In genomic region chr1:154430903-154431302, GRCh38 we compare ENCODE assay signal across 12 cellular contexts. TPM values are rescaled to one million over a fixed set of nuclear protein-coding genes. Genes with fewer than 3 reads are reported as not detected.
A peak's percentile ranks its signal among the peaks of the same experiment; 100 is the strongest.
DNase-seq lines count a peak whose midpoint lies in the region; ATAC-seq, FAIRE-seq and TF ChIP-seq lines count a peak whose summit lies in the region.
"Had no signal": no experiment of that assay in that cellular context is flagged by ENCODE, and none has a peak within 500 bp of the region (broad histone marks: within the 10 kb centered on the region; RNA-seq: fewer than 3 reads in every experiment).

No MANE protein-coding gene starts in this region.

- peak; percentile 32 for FAIRE-seq in H1 (lab: Jason Lieb, UNC)
- FAIRE-seq: GM12891 had no signal

- H4K5ac ChIP-seq in H1 (ENCODE audit: insufficient read length, low read depth, low read length) = no peak overlapping the region

- no peaks in the 10 kb centered on the region for H3K79me1 ChIP-seq in H1 (ENCODE audit: low read depth, low read length)

- no peak for ATAC-seq in CD4-positive, alpha-beta T cell (ENCODE audit: poor library complexity)
- ATAC-seq in GM18867 (IDR thresholded peaks at IDR 0.05; ENCODE audit: unreplicated experiment) (no peak), GM18511 (IDR thresholded peaks at IDR 0.05; ENCODE audit: unreplicated experiment) (no peak)

- no peaks in the 10 kb centered on the region for H3K36me3 ChIP-seq in H1 (ENCODE audit: control insufficient read depth in 2 of 4, insufficient read depth in 4 of 4, low read length in 3 of 4)

- H3K79me2 ChIP-seq in H1 (ENCODE audit: control insufficient read depth in 1 of 2, insufficient read depth in 2 of 2, low read length in 2 of 2) = no peaks in the 10 kb centered on the region

- H3K36me3 Mint-ChIP-seq in CD4-positive, alpha-beta T cell (ENCODE audit: low read depth) = peaks cover 87% of the 10 kb centered on the region
- H3K36me3 Mint-ChIP-seq in nephron (ENCODE audit: low read depth) = no peaks in the 10 kb centered on the region

- no peak overlapping the region for H2AFZ ChIP-seq in H1 (ENCODE audit: low read length)

- no peak overlapping the region for H2BK120ac ChIP-seq in H1 (replicated peaks; ENCODE audit: low read depth, low read length)

- 33% methylated on average over 11 of the region's 11 CpGs; no CpG with 5 or more reads in 1 of the 2 experiments for WGBS in H1 (ENCODE audit: extremely low coverage in 1 of 2, insufficient coverage in 1 of 2, insufficient read length in 1 of 2, insufficient replicate concordance in 2 of 2, low coverage in 1 of 2, low lambda C conversion rate in 2 of 2, missing lambda C conversion rate in 1 of 2), 2 experiments

- no peaks in the 10 kb centered on the region for H3K9me3 ChIP-seq in CD4-positive, alpha-beta T cell (ENCODE audit: control insufficient read depth, low read length)
- no peaks in the 10 kb centered on the region for H3K9me3 ChIP-seq in H1 (ENCODE audit: insufficient read depth in 2 of 2, low read depth in 1 of 2, low read length in 1 of 2)

- peak overlapping the region; percentile 21 for H3K27ac ChIP-seq in CD4-positive, alpha-beta T cell (ENCODE audit: low read depth, low read length)
- H3K27ac ChIP-seq in H1 (ENCODE audit: low read depth, low read length) (no peak overlapping the region), dorsolateral prefrontal cortex (peak overlapping the region in 5 of 59 donors; percentile 0 to 63 (median 12))

- no peak overlapping the region for H3K56ac ChIP-seq in H1 (replicated peaks; ENCODE audit: insufficient read length, low read depth, low read length)

- no peaks in the 10 kb centered on the region for H3K9me3 Mint-ChIP-seq in CD4-positive, alpha-beta T cell
- H3K9me3 Mint-ChIP-seq in nephron = no peaks in the 10 kb centered on the region
- H3K9me3 Mint-ChIP-seq: T-helper 1 cell treated with Interleukin-12 subunit alpha and Interleukin-12 subunit beta and Interleukin-4 antibody, amounts not matched to agents 30 μg/mL and 1 μg/mL, for 36 hours had no signal

- H3K4me3 ChIP-seq in H1 (ENCODE audit: extremely low read depth in 1 of 4, insufficient read depth in 2 of 4, low read depth in 3 of 4, low read length in 4 of 4) = 0 out of 8 replicates have a peak overlapping the region, but pooled peaks of 1 of the 4 experiments have one; percentile 10
- no peak overlapping the region for H3K4me3 ChIP-seq in dorsolateral prefrontal cortex

- TF ChIP-seq CTCF in CD4-positive, alpha-beta T cell (IDR thresholded peaks at IDR 0.05) = no peak
- TF ChIP-seq CTCF in H1 (IDR thresholded peaks at IDR 0.05; ENCODE audit: control extremely low read depth in 1 of 3, insufficient read depth in 1 of 3, low read depth in 1 of 3, low read length in 3 of 3) = no peak
- no peak for TF ChIP-seq CTCF in nephron (IDR thresholded peaks at IDR 0.05; ENCODE audit: unreplicated experiment in 3 of 3)
- no peak for TF ChIP-seq CTCF in dorsolateral prefrontal cortex (IDR thresholded peaks at IDR 0.05 in 54 of 56, conservative IDR thresholded peaks at IDR 0.05 in 2 of 56; ENCODE audit: low read depth in 1 of 56, partially characterized antibody in 56 of 56)

- peak overlapping the region; percentile 18 to 20; a peak in 2 of 4 replicates for H3K4me2 ChIP-seq in H1 (ENCODE audit: insufficient read depth in 1 of 2, low read depth in 2 of 2, low read length in 2 of 2)

- no peak overlapping the region; the same call in 1 of the 2 replicates for H2BK20ac ChIP-seq in H1 (ENCODE audit: low read length)

- no peak overlapping the region for H2BK12ac ChIP-seq in H1 (ENCODE audit: low read depth, low read length)

- no peak overlapping the region for H3K9ac ChIP-seq in H1 (replicated peaks in 1 of 4; ENCODE audit: extremely low read depth in 1 of 4, low read depth in 3 of 4, low read length in 3 of 4)

- TF ChIP-seq RAD21 in H1 (IDR thresholded peaks at IDR 0.05 in 1 of 2, conservative IDR thresholded peaks at IDR 0.05 in 1 of 2; ENCODE audit: low read depth in 2 of 2, low read length in 2 of 2) = no peak

- DNase-seq in CD4-positive, alpha-beta T cell = no peak
- DNase-seq in NCI-H526 (lab: John Stamatoyannopoulos, UW) (peak; percentile 96 to 99), H1 (ENCODE audit: low read depth in 1 of 2, low spot score in 2 of 2) (no peak), dorsolateral prefrontal cortex (no peak), NCI-H1417 (lab: John Stamatoyannopoulos, UW) (no peak)
- DNase-seq: Kasumi-1, NCI-H524 had no signal

- no peaks in the 10 kb centered on the region for H4K20me1 ChIP-seq in H1 (replicated peaks in 1 of 2; ENCODE audit: control insufficient read depth in 1 of 2, insufficient read depth in 2 of 2, low read length in 2 of 2)

- intact Hi-C loops in CD4-positive, alpha-beta T cell (cut with DNase I, micrococcal nuclease) = no loop called here
- intact Hi-C loops in dorsolateral prefrontal cortex (cut with DNase I) = no loop called here

- no peak overlapping the region for H2BK5ac ChIP-seq in H1 (ENCODE audit: low read depth, low read length)

- H3K4me1 Mint-ChIP-seq in CD4-positive, alpha-beta T cell (ENCODE audit: low read depth) = peaks cover 61% of the 10 kb centered on the region
- peaks cover 47% of the 10 kb centered on the region for H3K4me1 Mint-ChIP-seq in nephron

- no peak overlapping the region for H3K14ac ChIP-seq in H1 (ENCODE audit: insufficient read length)

- H3K23ac ChIP-seq in H1 (ENCODE audit: insufficient read length) = no peak overlapping the region

- no peak overlapping the region for H4K91ac ChIP-seq in H1 (replicated peaks; ENCODE audit: insufficient read length, low read length)

- H2AK5ac ChIP-seq in H1 (ENCODE audit: low read depth, low read length) = no peak overlapping the region

- H3K4me1 ChIP-seq in H1 (replicated peaks in 1 of 4; ENCODE audit: control insufficient read depth in 3 of 4, insufficient read depth in 4 of 4, low read length in 3 of 4) = peaks cover 8 to 20% (median 16%) of the 10 kb centered on the region in 4 experiments

- POLR2A ChIA-PET in CD4-positive, alpha-beta T cell (lab: Charles Lee) = interaction anchor here (0.8 to 3.9 kb wide), 3 partner anchors 11 to 35 kb away, joined by 3 to 15 read pairs (median 4); no protein-coding TSS in a partner anchor
- POLR2A ChIA-PET in H1 (lab: Charles Lee; ENCODE audit: partially characterized antibody) = interaction anchor here (1.1 kb wide), 1 partner anchor 8 kb away, joined by 3 read pairs; no protein-coding TSS in a partner anchor

- H3K23me2 ChIP-seq in H1 (ENCODE audit: low read depth, low read length) = no peaks in the 10 kb centered on the region

- CTCF ChIA-PET in CD4-positive, alpha-beta T cell (lab: Charles Lee) = no interaction called here
- CTCF ChIA-PET in H1 (lab: Charles Lee; ENCODE audit: partially characterized antibody) = interaction anchor here (0.9 to 5.6 kb wide), 10 partner anchors 9 to 116 kb away, joined by 3 to 27 read pairs (median 4); no protein-coding TSS in a partner anchor

- H2BK15ac ChIP-seq in H1 (ENCODE audit: low read length) = no peak overlapping the region

- TF ChIP-seq EP300 in H1 (IDR thresholded peaks at IDR 0.05; ENCODE audit: borderline replicate concordance in 1 of 2, low read depth in 2 of 2, low read length in 2 of 2) = no peak

- H3K18ac ChIP-seq in H1 (ENCODE audit: extremely low read depth, low read length) = no peak overlapping the region

- H3K27ac Mint-ChIP-seq in CD4-positive, alpha-beta T cell = peak overlapping the region; percentile 88
- peak overlapping the region in 2 of 3 experiments; percentile 74 to 86 for H3K27ac Mint-ChIP-seq in nephron

- no peaks in the 10 kb centered on the region for H3K27me3 ChIP-seq in CD4-positive, alpha-beta T cell (ENCODE audit: control insufficient read depth, insufficient read depth, low read length)
- peaks cover 0 to 2% (median 0%) of the 10 kb centered on the region in 4 experiments; a peak in 1 of 7 replicates for H3K27me3 ChIP-seq in H1 (replicated peaks in 1 of 4; ENCODE audit: control insufficient read depth in 3 of 4, extremely low read depth in 1 of 4, insufficient read depth in 3 of 4, low read length in 3 of 4)
- H3K27me3 ChIP-seq in dorsolateral prefrontal cortex = no peaks in the 10 kb centered on the region

- no peak overlapping the region for H3K4me3 Mint-ChIP-seq in CD4-positive, alpha-beta T cell
- no peak overlapping the region for H3K4me3 Mint-ChIP-seq in nephron
- H3K4me3 Mint-ChIP-seq: T-helper 1 cell treated with Interleukin-12 subunit alpha and Interleukin-12 subunit beta and Interleukin-4 antibody, amounts not matched to agents 30 μg/mL and 1 μg/mL, for 36 hours had no signal

- H4K8ac ChIP-seq in H1 (ENCODE audit: extremely low read depth, insufficient read depth, low read length) = no peak overlapping the region

- no peak overlapping the region for H3K4ac ChIP-seq in H1 (replicated peaks; ENCODE audit: insufficient read length, low read depth, low read length)

- no peaks in the 10 kb centered on the region for H3K27me3 Mint-ChIP-seq in CD4-positive, alpha-beta T cell
- peaks cover 4% of the 10 kb centered on the region for H3K27me3 Mint-ChIP-seq in nephron (ENCODE audit: low read depth)

- no peak for TF ChIP-seq POLR2A in H1 (IDR thresholded peaks at IDR 0.05; ENCODE audit: control extremely low read depth in 1 of 2, low read depth in 2 of 2, low read length in 2 of 2)

TF ChIP-seq in H1, 55 proteins besides CTCF, POLR2A, EP300 and RAD21:
- no peak for TF ChIP-seq KDM1A (IDR thresholded peaks at IDR 0.05; ENCODE audit: borderline replicate concordance, low read length)
- no peak for TF ChIP-seq SP1 (IDR thresholded peaks at IDR 0.05; ENCODE audit: low read depth, low read length)
- TF ChIP-seq CBX8 (IDR thresholded peaks at IDR 0.05; ENCODE audit: borderline replicate concordance, low read depth, low read length) = no peak
- TF ChIP-seq EGR1 (IDR thresholded peaks at IDR 0.05; ENCODE audit: borderline replicate concordance, low read depth, low read length) = no peak
- no peak for TF ChIP-seq SP4 (IDR thresholded peaks at IDR 0.05; ENCODE audit: low read length)
TF ChIP-seq in H1: peak in this region for 0.

RNA-seq across cellular contexts. Expression of gene IL6R, which starts 25.8 kb away (rescaled TPM):
- 10 to 100 TPM; 31.7 to 35.0 TPM for total RNA-seq in CD4-positive, alpha-beta T cell
- total RNA-seq in H1 (2021; fragmentation: NEBNext Ultra II Directional; extraction: Animal tissue kit (Norgen Biotek cat#: 25700)) = 2.6 and 3.0 TPM in 2 replicates
- 2.3 and 3.3 TPM in 2 replicates for polyA plus RNA-seq in H1 (2011; rRNA removed)
- polyA plus RNA-seq in H1 (2011; cell fraction: cytosol; rRNA removed) = 2.9 TPM
- polyA plus RNA-seq in H1 (2011; cell fraction: nucleus; rRNA removed) = 4.2 TPM
- polyA plus RNA-seq in H1 (2012, experiment 1 of 2) = 0.92 to 2.0 TPM (median 1.8 TPM) in 4 replicates
- polyA plus RNA-seq in H1 (2012, experiment 2 of 2) = 0.37 TPM
- 4.6 TPM for polyA plus RNA-seq in H1 (2013, experiment 1 of 2)
- 5.9 TPM for polyA plus RNA-seq in H1 (2013, experiment 2 of 2)
- polyA minus RNA-seq in H1 (2011; rRNA and poly(A)+ RNA removed) = 3.5 and 3.8 TPM in 2 replicates
- polyA minus RNA-seq in H1 (2011; cell fraction: cytosol; rRNA and poly(A)+ RNA removed) = 1.3 TPM
- 4.1 TPM for polyA minus RNA-seq in H1 (2011; cell fraction: nucleus; rRNA and poly(A)+ RNA removed)
- 10 to 100 TPM in 86 of 120 experiments, 1 to 10 TPM in 34; 5.2 to 32.5 (median 12.2) TPM for total RNA-seq in dorsolateral prefrontal cortex

Comparison
In these comparisons a context has a peak if more than half of its experiments do, and no peak if none do; other contexts are left out.
1. DNase-seq: peak in NCI-H526 (2 of 2); none in CD4-positive, alpha-beta T cell (0 of 10), H1 (0 of 2), dorsolateral prefrontal cortex (0 of 10) and NCI-H1417 (0 of 3).